ENCODE assay signal across 14 cellular contexts in the genomic region with DNA sequence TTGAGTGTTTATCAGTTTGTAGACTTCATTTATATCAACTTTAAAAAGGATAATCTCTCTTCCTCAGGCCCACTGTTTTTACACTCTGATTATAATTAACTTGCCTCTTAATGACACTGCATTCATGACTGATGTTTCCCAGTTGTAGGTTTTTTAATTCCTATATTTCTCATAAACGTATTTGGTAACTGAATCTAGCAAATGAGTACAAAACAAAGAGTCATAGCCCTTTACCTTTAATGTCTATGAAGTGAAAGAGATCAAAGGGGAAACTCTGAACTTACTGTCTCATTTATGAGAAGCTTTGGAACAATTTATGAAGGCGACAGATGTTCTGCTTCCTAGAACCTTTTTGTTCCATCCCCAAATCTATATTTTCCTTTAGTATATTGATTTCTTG. TPM values are rescaled to one million over a fixed set of nuclear protein-coding genes. Genes with fewer than 3 reads are reported as not detected.
DNase-seq lines count a peak whose midpoint lies in the region; ATAC-seq and TF ChIP-seq lines count a peak whose summit lies in the region.
"Had no signal": no experiment of that assay in that cellular context is flagged by ENCODE, and none has a peak within 500 bp of the region (broad histone marks: within the 10 kb centered on the region; RNA-seq: fewer than 3 reads in every experiment).

No MANE protein-coding gene starts in this region.

- DNase-seq in NCI-H2171 treated with DMSO at 0.1 percent for 48 hours (lab: John Stamatoyannopoulos, UW) = peak; percentile 50
- no peak for DNase-seq in NCI-H2171 (lab: John Stamatoyannopoulos, UW)
- no peak for DNase-seq in activated naive CD4-positive, alpha-beta T cell treated with anti-CD3 and anti-CD28 coated beads for 36 hours
- no peak for DNase-seq in activated naive CD4-positive, alpha-beta T cell treated with anti-CD3 and anti-CD28 coated beads, Interleukin-2, amount 50 U/mL, for 16 hours
- no peak for DNase-seq in glutamatergic neuron
- DNase-seq in NCI-H748 (lab: John Stamatoyannopoulos, UW; ENCODE audit: unreplicated experiment) = no peak
- DNase-seq: Caco-2, MG63, NCI-H2081, NCI-H510A, PC-3 had no signal

- H3K9me2 ChIP-seq in Loucy (replicated peaks; ENCODE audit: low read depth, low read length) = no peaks in the 10 kb centered on the region

- no peak overlapping the region for H3K4me3 ChIP-seq in Loucy (ENCODE audit: low read length, poor library complexity, severe bottlenecking)
- H3K4me3 ChIP-seq: MG63 had no signal

- H3F3A ChIP-seq in Loucy (ENCODE audit: low read depth) = no peaks in the 10 kb centered on the region

- CTCF ChIA-PET in activated naive CD4-positive, alpha-beta T cell treated with anti-CD3 and anti-CD28 coated beads for 36 hours (lab: Charles Lee) = interaction anchor here (0.7 to 4.2 kb wide), 3 partner anchors 9 to 57 kb away, joined by 3 to 16 read pairs (median 7); a partner anchor contains a TSS

- H3K36me3 Mint-ChIP-seq in activated naive CD4-positive, alpha-beta T cell treated with anti-CD3 and anti-CD28 coated beads for 36 hours (ENCODE audit: low read depth) = peaks cover 2% of the 10 kb centered on the region
- no peaks in the 10 kb centered on the region for H3K36me3 Mint-ChIP-seq in glutamatergic neuron (ENCODE audit: unreplicated experiment)

- no peak for TF ChIP-seq CTCF in Loucy (conservative IDR thresholded peaks at IDR 0.05; ENCODE audit: low read length)
- TF ChIP-seq CTCF in glutamatergic neuron (IDR thresholded peaks at IDR 0.05; ENCODE audit: partially characterized antibody, unreplicated experiment) = no peak

- no peaks in the 10 kb centered on the region for H3K79me2 ChIP-seq in Loucy (ENCODE audit: insufficient read depth, low read length)

- H3K27me3 Mint-ChIP-seq in activated naive CD4-positive, alpha-beta T cell treated with anti-CD3 and anti-CD28 coated beads for 36 hours (ENCODE audit: low read depth) = peaks cover 8% of the 10 kb centered on the region
- H3K27me3 Mint-ChIP-seq in glutamatergic neuron (ENCODE audit: unreplicated experiment) = peaks cover 5% of the 10 kb centered on the region

- peaks cover 45% of the 10 kb centered on the region for H3K4me1 ChIP-seq in Loucy (ENCODE audit: insufficient read depth, low read length, poor library complexity, severe bottlenecking)
- H3K4me1 ChIP-seq: Caco-2 had no signal

- peak overlapping the region; percentile 48 for H3K4me2 ChIP-seq in Loucy (ENCODE audit: low read depth, low read length, poor library complexity, severe bottlenecking)

- peaks cover 68% of the 10 kb centered on the region for H3K4me1 Mint-ChIP-seq in activated naive CD4-positive, alpha-beta T cell treated with anti-CD3 and anti-CD28 coated beads for 36 hours (ENCODE audit: low read depth)
- H3K4me1 Mint-ChIP-seq in glutamatergic neuron (ENCODE audit: low read depth, unreplicated experiment) = peaks cover 23% of the 10 kb centered on the region

- peak overlapping the region; percentile 94 for H3K27ac Mint-ChIP-seq in activated naive CD4-positive, alpha-beta T cell treated with anti-CD3 and anti-CD28 coated beads for 36 hours
- H3K27ac Mint-ChIP-seq in glutamatergic neuron (ENCODE audit: unreplicated experiment) = peak overlapping the region; percentile 92

- H3K4me3 Mint-ChIP-seq in activated naive CD4-positive, alpha-beta T cell treated with anti-CD3 and anti-CD28 coated beads for 36 hours = peak overlapping the region; percentile 2
- H3K4me3 Mint-ChIP-seq in glutamatergic neuron (ENCODE audit: unreplicated experiment) = peak overlapping the region; percentile 53

- no peaks in the 10 kb centered on the region for H3K36me3 ChIP-seq in Loucy (ENCODE audit: insufficient read depth, low read length)
- H3K36me3 ChIP-seq: MG63 had no signal

- H2AFZ ChIP-seq in Loucy (ENCODE audit: low read length) = 0 out of 2 replicates have a peak overlapping the region, but pooled peaks have one; percentile 1

- no peaks in the 10 kb centered on the region for H4K20me1 ChIP-seq in Loucy (ENCODE audit: insufficient read depth, low read length, poor library complexity, severe bottlenecking)

- intact Hi-C loops in activated naive CD4-positive, alpha-beta T cell treated with anti-CD3 and anti-CD28 coated beads for 36 hours (cut with micrococcal nuclease) = loop anchor here (1.0 kb wide), 6 partner anchors 9 to 421 kb away; a partner anchor contains a TSS

- no peak for ATAC-seq in HG03342 (IDR thresholded peaks at IDR 0.05; ENCODE audit: unreplicated experiment)
- ATAC-seq: PC-3 had no signal

- no peaks in the 10 kb centered on the region for H3K27me3 ChIP-seq in Loucy (ENCODE audit: insufficient read depth, low read length, poor library complexity, severe bottlenecking)
- H3K27me3 ChIP-seq: MG63 had no signal

- H3K9ac ChIP-seq in Loucy (ENCODE audit: low read depth, low read length, poor library complexity, severe bottlenecking) = no peak overlapping the region
- H3K9ac ChIP-seq: KMS-11 had no signal

- H3K9me3 ChIP-seq in Loucy (ENCODE audit: insufficient read depth, low read depth, low read length) = no peaks in the 10 kb centered on the region
- H3K9me3 ChIP-seq: Caco-2, MG63 had no signal

- no peaks in the 10 kb centered on the region for H3K9me3 Mint-ChIP-seq in activated naive CD4-positive, alpha-beta T cell treated with anti-CD3 and anti-CD28 coated beads for 36 hours
- H3K9me3 Mint-ChIP-seq in glutamatergic neuron (ENCODE audit: unreplicated experiment) = peaks cover 3% of the 10 kb centered on the region

RNA-seq across cellular contexts. Expression of a gene that starts 56.6 kb away (rescaled TPM):
- total RNA-seq in activated naive CD4-positive, alpha-beta T cell treated with anti-CD3 and anti-CD28 coated beads for 36 hours = 10 to 100 TPM; 31.3 to 31.5 TPM
- total RNA-seq in glutamatergic neuron (ENCODE audit: unreplicated experiment) = 146 TPM
